ENCODE assay signal across 14 cellular contexts in the genomic region with DNA sequence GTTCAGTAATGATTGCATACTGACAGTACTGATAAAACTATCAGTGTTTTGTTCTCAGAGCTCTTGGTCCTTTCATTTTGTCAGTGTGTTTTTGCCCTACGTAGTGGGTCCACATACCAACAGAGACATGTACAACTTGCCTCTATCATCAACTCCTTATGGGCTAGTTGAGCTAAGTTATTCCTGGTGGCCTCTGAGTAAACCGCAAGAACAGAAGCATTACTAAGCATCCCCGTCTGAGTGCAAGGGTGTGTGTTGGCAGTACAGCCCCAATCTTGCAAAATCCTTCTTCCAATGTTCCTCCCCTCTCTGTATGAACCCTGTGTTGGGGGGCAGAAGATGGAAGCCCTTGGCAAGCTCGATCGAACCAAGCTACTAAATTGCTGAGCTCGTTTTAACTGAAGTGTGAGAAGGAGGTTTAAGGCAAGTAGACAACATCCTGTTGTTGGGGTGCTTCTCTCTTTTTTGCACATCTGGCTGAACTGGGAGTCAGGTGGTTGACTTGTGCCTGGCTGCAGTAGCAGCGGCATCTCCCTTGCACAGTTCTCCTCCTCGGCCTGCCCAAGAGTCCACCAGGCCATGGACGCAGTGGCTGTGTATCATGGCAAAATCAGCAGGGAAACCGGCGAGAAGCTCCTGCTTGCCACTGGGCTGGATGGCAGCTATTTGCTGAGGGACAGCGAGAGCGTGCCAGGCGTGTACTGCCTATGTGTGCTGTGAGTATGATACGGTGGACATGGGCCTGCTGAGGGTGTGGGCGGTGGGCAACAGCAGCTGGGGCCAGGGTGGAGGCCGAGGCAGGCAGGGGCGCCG. TPM values are rescaled to one million over a fixed set of nuclear protein-coding genes. Genes with fewer than 3 reads are reported as not detected.
A peak's percentile ranks its signal among the peaks of the same experiment; 100 is the strongest.
DNase-seq lines count a peak whose midpoint lies in the region; ATAC-seq and TF ChIP-seq lines count a peak whose summit lies in the region.
"Had no signal": no experiment of that assay in that cellular context is flagged by ENCODE, and none has a peak within 500 bp of the region (broad histone marks: within the 10 kb centered on the region; RNA-seq: fewer than 3 reads in every experiment).

A gene (plus strand): TSS at position 500 of the 813 bp plus-strand sequence. CDS start 80 bp downstream, at position 580.

- in situ Hi-C loops in transverse colon (cut with MboI; ENCODE audit: low pct_ligation_motif_present in 1 of 4, low pct_unique_long_range_greater_than_20kb in 1 of 4, low sequenced_read_pairs in 3 of 4) = no loop called here

- H3K4me3 ChIP-seq in transverse colon = peak within 1 kb of the TSS in 1 of 4 donors; percentile 5

- H3K4me3 Mint-ChIP-seq in activated CD8-positive, alpha-beta memory T cell treated with anti-CD3 and anti-CD28 coated beads, Interleukin-2, amount 10 ng/mL, durations not matched to agents 7 days and 5 days = peak within 1 kb of the TSS; percentile 97
- H3K4me3 Mint-ChIP-seq: type B pancreatic cell had no signal

- intact Hi-C loops in transverse colon (cut with DNase I; ENCODE audit: low total_unique reads) = no loop called here

- no peaks in the 10 kb centered on the region for H3K36me3 ChIP-seq in transverse colon

- peak within 1 kb of the TSS; percentile 98 for H3K27ac Mint-ChIP-seq in activated CD8-positive, alpha-beta memory T cell treated with anti-CD3 and anti-CD28 coated beads, Interleukin-2, amount 10 ng/mL, durations not matched to agents 7 days and 5 days

- H3K27ac ChIP-seq in transverse colon = peak within 1 kb of the TSS in 2 of 4 donors; percentile 29 to 50
- H3K27ac ChIP-seq: VCaP had no signal

- no peaks in the 10 kb centered on the region for H3K27me3 Mint-ChIP-seq in activated CD8-positive, alpha-beta memory T cell treated with anti-CD3 and anti-CD28 coated beads, Interleukin-2, amount 10 ng/mL, durations not matched to agents 7 days and 5 days
- H3K27me3 Mint-ChIP-seq: type B pancreatic cell had no signal

- CTCF ChIA-PET in activated CD8-positive, alpha-beta memory T cell treated with anti-CD3 and anti-CD28 coated beads, Interleukin-2, amount 10 ng/mL, durations not matched to agents 7 days and 5 days (lab: Charles Lee) = interaction anchor here (0.7 to 1.4 kb wide), 7 partner anchors 12 to 386 kb away, joined by 3 to 4 read pairs (median 3); no protein-coding TSS in a partner anchor

- no peaks in the 10 kb centered on the region for H3K9me3 Mint-ChIP-seq in activated CD8-positive, alpha-beta memory T cell treated with anti-CD3 and anti-CD28 coated beads, Interleukin-2, amount 10 ng/mL, durations not matched to agents 7 days and 5 days (ENCODE audit: low read depth)
- H3K9me3 Mint-ChIP-seq: type B pancreatic cell had no signal

- peak; percentile 14 to 24 for DNase-seq in stimulated activated CD4-positive, alpha-beta T cell treated with anti-CD3 and anti-CD28 coated beads, Interleukin-2, amount 100 ng/mL, for 24 hours
- DNase-seq in stimulated activated CD4-positive, alpha-beta T cell treated with anti-CD3 and anti-CD28 coated beads, Interleukin-12 subunit alpha, Interleukin-12 subunit beta, amount 100 ng/mL, for 4 hours = no peak
- peak; percentile 66 for DNase-seq in activated CD8-positive, alpha-beta memory T cell treated with anti-CD3 and anti-CD28 coated beads, Interleukin-2, amount 10 ng/mL, durations not matched to agents 7 days and 5 days
- DNase-seq in erythroblast (lab: John Stamatoyannopoulos, UW) = peak; percentile 0
- no peak for DNase-seq in transverse colon
- DNase-seq: hypothalamus, NCI-H226 had no signal

- no peak for TF ChIP-seq CTCF in transverse colon (IDR thresholded peaks at IDR 0.05)

- 76% methylated on average over 19 of the region's 19 CpGs; no CpG with 5 or more reads in 1 of the 2 donors for WGBS in transverse colon (ENCODE audit: low coverage in 1 of 2), 2 donors

- H3K27me3 ChIP-seq in transverse colon = no peaks in the 10 kb centered on the region

- H3K4me1 Mint-ChIP-seq in activated CD8-positive, alpha-beta memory T cell treated with anti-CD3 and anti-CD28 coated beads, Interleukin-2, amount 10 ng/mL, durations not matched to agents 7 days and 5 days = peaks cover 41% of the 10 kb centered on the region

- H3K36me3 Mint-ChIP-seq in activated CD8-positive, alpha-beta memory T cell treated with anti-CD3 and anti-CD28 coated beads, Interleukin-2, amount 10 ng/mL, durations not matched to agents 7 days and 5 days = peaks cover 7% of the 10 kb centered on the region
- H3K36me3 Mint-ChIP-seq: type B pancreatic cell had no signal

- no peak for TF ChIP-seq POLR2A in erythroblast (IDR thresholded peaks at IDR 0.05; ENCODE audit: low read length)
- peak; percentile 37 for TF ChIP-seq POLR2A in transverse colon (IDR thresholded peaks at IDR 0.05)

- ATAC-seq in activated CD8-positive, alpha-beta memory T cell treated with anti-CD3 and anti-CD28 coated beads, Interleukin-2, amount 10 ng/mL, durations not matched to agents 7 days and 5 days = peak; percentile 57
- ATAC-seq in GM18909 (IDR thresholded peaks at IDR 0.05; ENCODE audit: poor library complexity, unreplicated experiment) (no peak), HG03571 (IDR thresholded peaks at IDR 0.05; ENCODE audit: unreplicated experiment) (no peak), GM18861 (IDR thresholded peaks at IDR 0.05; ENCODE audit: unreplicated experiment) (no peak)

- no peaks in the 10 kb centered on the region for H3K4me1 ChIP-seq in transverse colon

- no peaks in the 10 kb centered on the region for H3K9me3 ChIP-seq in transverse colon

- no peak for TF ChIP-seq EP300 in transverse colon (IDR thresholded peaks at IDR 0.05; ENCODE audit: low read depth)

RNA-seq across cellular contexts. Expression of the gene that starts here (rescaled TPM):
- 10 to 100 TPM; 47.0 to 61.8 TPM for total RNA-seq in activated CD8-positive, alpha-beta memory T cell treated with anti-CD3 and anti-CD28 coated beads, Interleukin-2, amount 10 ng/mL, durations not matched to agents 7 days and 5 days
- under 1 TPM in 2 of 4 donors, not detected in 2; 0.14 to 0.79 TPM for total RNA-seq in transverse colon
- total RNA-seq: astrocyte, pulmonary artery endothelial cell had no signal

Comparison
In these comparisons a context has a peak if more than half of its experiments do, and no peak if none do; other contexts are left out.
1. RNA of the gene that starts here (total RNA-seq): 47.0 to 61.8 TPM in activated CD8-positive, alpha-beta memory T cell treated with anti-CD3 and anti-CD28 coated beads, Interleukin-2, amount 10 ng/mL, durations not matched to agents 7 days and 5 days; 0.14 to 0.79 TPM in transverse colon; every median in the first group is over 10 times any median in the second.
2. DNase-seq: peak in stimulated activated CD4-positive, alpha-beta T cell treated with anti-CD3 and anti-CD28 coated beads, Interleukin-2, amount 100 ng/mL, for 24 hours (2 of 2), activated CD8-positive, alpha-beta memory T cell treated with anti-CD3 and anti-CD28 coated beads, Interleukin-2, amount 10 ng/mL, durations not matched to agents 7 days and 5 days (single experiment) and erythroblast (2 of 2); none in stimulated activated CD4-positive, alpha-beta T cell treated with anti-CD3 and anti-CD28 coated beads, Interleukin-12 subunit alpha, Interleukin-12 subunit beta, amount 100 ng/mL, for 4 hours (single experiment) and transverse colon (single experiment).